Comparison of ENCODE assay signal across 18 cellular contexts in the genomic region with DNA sequence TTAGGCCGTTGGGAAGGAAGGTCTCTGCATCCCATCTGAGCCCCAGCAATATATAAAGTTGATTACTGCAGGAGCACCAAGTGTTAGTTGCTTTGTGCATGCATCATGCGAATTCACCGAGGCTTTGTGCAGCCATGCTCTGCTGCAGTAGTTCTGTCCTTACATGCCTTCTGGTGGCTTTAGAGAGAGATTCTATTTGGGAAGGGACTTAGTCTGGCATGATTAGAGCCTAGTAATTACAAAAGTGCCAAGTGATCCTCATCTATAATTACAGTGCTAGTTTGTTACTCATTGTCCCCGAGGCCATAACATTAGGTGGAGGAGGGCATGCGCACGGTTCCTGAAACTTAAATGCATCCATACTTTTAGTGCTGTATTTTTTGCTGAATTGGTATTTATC.
DNase-seq lines count a peak whose midpoint lies in the region; ATAC-seq, FAIRE-seq and TF ChIP-seq lines count a peak whose summit lies in the region.
"Had no signal": no experiment of that assay in that cellular context is flagged by ENCODE, and none has a peak within 500 bp of the region (broad histone marks: within the 10 kb centered on the region; RNA-seq: fewer than 3 reads in every experiment).

No MANE protein-coding gene starts in this region.

- 90% methylated on average over 6 of the region's 6 CpGs for WGBS in mesenchymal stem cell
- WGBS in sigmoid colon, 2 donors: 85 to 93% methylated on average over 6 of the region's 6 CpGs

- H3K18ac ChIP-seq in mesenchymal stem cell (ENCODE audit: low read depth in 1 of 2, low read length in 2 of 2): no peak overlapping the region

- H3K9me3 ChIP-seq in mesenchymal stem cell (ENCODE audit: control insufficient read depth, low read length) (no peaks in the 10 kb centered on the region), sigmoid colon (no peaks in the 10 kb centered on the region)
- H3K9me3 ChIP-seq: BLaER1 treated with 17β-estradiol and CSF1 and Interleukin-3, amounts not matched to agents 10 nM and 100 nM had no signal

- H3K4me1 Mint-ChIP-seq in WTC11 (no peaks in the 10 kb centered on the region), progenitor cell of endocrine pancreas (ENCODE audit: low read depth) (no peaks in the 10 kb centered on the region)

- TF ChIP-seq EP300 in sigmoid colon (IDR thresholded peaks at IDR 0.05): no peak

- no peak for ATAC-seq in WTC11
- ATAC-seq: Panc1 had no signal

- H3K36me3 Mint-ChIP-seq in WTC11 (peaks cover 62% of the 10 kb centered on the region), progenitor cell of endocrine pancreas (ENCODE audit: insufficient read depth) (no peaks in the 10 kb centered on the region)

- no peak overlapping the region for H3K23ac ChIP-seq in mesenchymal stem cell (ENCODE audit: low read length in 2 of 2)

- H3K4me1 ChIP-seq in mesenchymal stem cell (ENCODE audit: control insufficient read depth, insufficient read depth, low read depth, low read length) (no peaks in the 10 kb centered on the region), sigmoid colon (no peaks in the 10 kb centered on the region)
- H3K4me1 ChIP-seq: BLaER1 treated with 17β-estradiol and CSF1 and Interleukin-3, amounts not matched to agents 10 nM and 100 nM had no signal

- H2AFZ ChIP-seq in mesenchymal stem cell (ENCODE audit: low read depth, low read length): no peak overlapping the region

- H3K4ac ChIP-seq in mesenchymal stem cell (ENCODE audit: low read depth in 1 of 2, low read length in 2 of 2): no peak overlapping the region

- H2BK15ac ChIP-seq in mesenchymal stem cell (ENCODE audit: low read depth, poor library complexity, severe bottlenecking): no peak overlapping the region

- H3K79me1 ChIP-seq in mesenchymal stem cell (replicated peaks; ENCODE audit: low read length, poor library complexity, severe bottlenecking): no peaks in the 10 kb centered on the region

- H3K27me3 ChIP-seq in mesenchymal stem cell (ENCODE audit: control insufficient read depth in 1 of 2, insufficient read depth in 1 of 2, low read length in 2 of 2): no peaks in the 10 kb centered on the region
- H3K27me3 ChIP-seq in sigmoid colon: no peaks in the 10 kb centered on the region
- H3K27me3 ChIP-seq: BLaER1 treated with 17β-estradiol and CSF1 and Interleukin-3, amounts not matched to agents 10 nM and 100 nM had no signal

- H2BK120ac ChIP-seq in mesenchymal stem cell (ENCODE audit: low read depth, low read length): no peak overlapping the region

- no peak overlapping the region for H2AK5ac ChIP-seq in mesenchymal stem cell (ENCODE audit: low read length, severe bottlenecking)

- CTCF ChIA-PET in WTC11 (lab: Charles Lee): no interaction called here

- no peak overlapping the region for H4K91ac ChIP-seq in mesenchymal stem cell (ENCODE audit: low read length)

- no peak overlapping the region for H3K14ac ChIP-seq in mesenchymal stem cell (ENCODE audit: low read length in 2 of 2)

- H3K9me3 Mint-ChIP-seq in WTC11 (peaks cover 76% of the 10 kb centered on the region), progenitor cell of endocrine pancreas (ENCODE audit: low read depth) (peaks cover 3% of the 10 kb centered on the region)
- H3K9me3 Mint-ChIP-seq: T-helper 2 cell treated with Interferon-gamma antibody and Interleukin-4, amounts not matched to agents 5 μg/mL and 100 μg/mL, for 36 hours had no signal

- no peak for TF ChIP-seq POLR2A in sigmoid colon (IDR thresholded peaks at IDR 0.05)

- POLR2A ChIA-PET in WTC11 (lab: Charles Lee): no interaction called here

- no peak overlapping the region for H2BK5ac ChIP-seq in mesenchymal stem cell (ENCODE audit: low read depth, low read length, poor library complexity, severe bottlenecking)

- H3K27ac Mint-ChIP-seq in WTC11: no peak overlapping the region
- no peak overlapping the region for H3K27ac Mint-ChIP-seq in progenitor cell of endocrine pancreas
- H3K27ac Mint-ChIP-seq: T-helper 2 cell treated with Interferon-gamma antibody and Interleukin-4, amounts not matched to agents 5 μg/mL and 100 μg/mL, for 36 hours had no signal

- H2BK12ac ChIP-seq in mesenchymal stem cell (ENCODE audit: low read length in 2 of 2): no peak overlapping the region

- H3K36me3 ChIP-seq in mesenchymal stem cell (ENCODE audit: control insufficient read depth in 1 of 2, insufficient read depth in 2 of 2, low read depth in 1 of 2, low read length in 2 of 2) (no peaks in the 10 kb centered on the region), sigmoid colon (no peaks in the 10 kb centered on the region)
- H3K36me3 ChIP-seq: BLaER1 treated with 17β-estradiol and CSF1 and Interleukin-3, amounts not matched to agents 10 nM and 100 nM had no signal

- peaks cover 4% of the 10 kb centered on the region; the same call in 1 of the 2 replicates for H3K27me3 Mint-ChIP-seq in WTC11 (ENCODE audit: low read depth)
- H3K27me3 Mint-ChIP-seq in progenitor cell of endocrine pancreas: no peaks in the 10 kb centered on the region

- no peak overlapping the region for H3K9ac ChIP-seq in mesenchymal stem cell (ENCODE audit: low read length)
- H3K9ac ChIP-seq: BLaER1 treated with 17β-estradiol and CSF1 and Interleukin-3, amounts not matched to agents 10 nM and 100 nM had no signal

- H3K4me3 ChIP-seq in mesenchymal stem cell (ENCODE audit: insufficient read depth in 1 of 2, low read depth in 1 of 2, low read length in 2 of 2) (no peak overlapping the region), sigmoid colon (no peak overlapping the region)
- H3K4me3 ChIP-seq: BLaER1 treated with 17β-estradiol and CSF1 and Interleukin-3, amounts not matched to agents 10 nM and 100 nM had no signal

- intact Hi-C loops in sigmoid colon (cut with DNase I): no loop called here

- FAIRE-seq in D721Med (lab: Jason Lieb, UNC): peak; percentile 94

- H4K8ac ChIP-seq in mesenchymal stem cell (ENCODE audit: low read length): peak overlapping the region; percentile 3

- H3K4me3 Mint-ChIP-seq in WTC11 (no peak overlapping the region), progenitor cell of endocrine pancreas (ENCODE audit: low read depth) (no peak overlapping the region)
- H3K4me3 Mint-ChIP-seq: T-helper 2 cell treated with Interferon-gamma antibody and Interleukin-4, amounts not matched to agents 5 μg/mL and 100 μg/mL, for 36 hours had no signal

- DNase-seq in DMS79 treated with DMSO at 0.1 percent for 48 hours (lab: John Stamatoyannopoulos, UW): peak; percentile 17
- no peak for DNase-seq in DMS79 (lab: John Stamatoyannopoulos, UW)
- DNase-seq in D721Med (ENCODE audit: insufficient read length, low spot score): no peak
- peak; percentile 91 for DNase-seq in NCI-H69 (lab: John Stamatoyannopoulos, UW)
- no peak for DNase-seq in mesenchymal stem cell
- no peak for DNase-seq in sigmoid colon
- DNase-seq in WTC11 (ENCODE audit: low spot score): no peak
- DNase-seq in progenitor cell of endocrine pancreas (ENCODE audit: low spot score, unreplicated experiment): no peak
- DNase-seq: Karpas-422, MM.1S, NCI-H1930, NCI-H510A treated with DMSO at 0.1 percent for 48 hours, SHP77 treated with DMSO at 0.1 percent for 48 hours, SW 1271 had no signal

- no peak overlapping the region for H3K4me2 ChIP-seq in mesenchymal stem cell (ENCODE audit: low read length, poor library complexity, severe bottlenecking)
- H3K4me2 ChIP-seq: BLaER1 treated with 17β-estradiol and CSF1 and Interleukin-3, amounts not matched to agents 10 nM and 100 nM had no signal

- TF ChIP-seq CTCF in D721Med (IDR thresholded peaks at IDR 0.05; ENCODE audit: insufficient read depth, missing control alignments): peak; percentile 1
- TF ChIP-seq CTCF in sigmoid colon (IDR thresholded peaks at IDR 0.05): no peak
- no peak for TF ChIP-seq CTCF in WTC11 (IDR thresholded peaks at IDR 0.05)
- TF ChIP-seq CTCF in progenitor cell of endocrine pancreas (IDR thresholded peaks at IDR 0.05; ENCODE audit: unreplicated experiment): no peak

- H3K27ac ChIP-seq in mesenchymal stem cell (ENCODE audit: low read length, poor library complexity, severe bottlenecking) (no peak overlapping the region), sigmoid colon (no peak overlapping the region)
- H3K27ac ChIP-seq: 22Rv1; BLaER1 treated with 17β-estradiol and CSF1 and Interleukin-3, amounts not matched to agents 10 nM and 100 nM had no signal

TF ChIP-seq in WTC11, 78 proteins besides CTCF, POLR2A, EP300 and RAD21 (continues in another document):
- no peak for TF ChIP-seq HMGXB4 (CRISPR knock-in tag; IDR thresholded peaks at IDR 0.05)
- no peak for TF ChIP-seq NR3C1 (CRISPR knock-in tag; conservative IDR thresholded peaks at IDR 0.05; ENCODE audit: low read depth)
- TF ChIP-seq, protein P1, sequence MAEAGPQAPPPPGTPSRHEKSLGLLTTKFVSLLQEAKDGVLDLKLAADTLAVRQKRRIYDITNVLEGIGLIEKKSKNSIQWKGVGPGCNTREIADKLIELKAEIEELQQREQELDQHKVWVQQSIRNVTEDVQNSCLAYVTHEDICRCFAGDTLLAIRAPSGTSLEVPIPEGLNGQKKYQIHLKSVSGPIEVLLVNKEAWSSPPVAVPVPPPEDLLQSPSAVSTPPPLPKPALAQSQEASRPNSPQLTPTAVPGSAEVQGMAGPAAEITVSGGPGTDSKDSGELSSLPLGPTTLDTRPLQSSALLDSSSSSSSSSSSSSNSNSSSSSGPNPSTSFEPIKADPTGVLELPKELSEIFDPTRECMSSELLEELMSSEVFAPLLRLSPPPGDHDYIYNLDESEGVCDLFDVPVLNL (CRISPR knock-in tag; IDR thresholded peaks at IDR 0.05; ENCODE audit: borderline replicate concordance, low read depth): no peak
- TF ChIP-seq TCF7 (CRISPR knock-in tag; IDR thresholded peaks at IDR 0.05; ENCODE audit: low read depth): no peak
- no peak for TF ChIP-seq ATF1 (CRISPR knock-in tag; IDR thresholded peaks at IDR 0.05)
- no peak for TF ChIP-seq ESRRA (CRISPR knock-in tag; IDR thresholded peaks at IDR 0.05; ENCODE audit: borderline replicate concordance)

Comparison
In these comparisons a context has a peak if more than half of its experiments do, and no peak if none do; other contexts are left out.
1. DNase-seq: peak in DMS79 treated with DMSO at 0.1 percent for 48 hours (single experiment) and NCI-H69 (single experiment); none in DMS79 (single experiment), D721Med (single experiment), mesenchymal stem cell (single experiment), sigmoid colon (single experiment), WTC11 (single experiment) and progenitor cell of endocrine pancreas (single experiment).